In genomic region chr3:25683410-25683809, GRCh38 we compare ENCODE assay signal across 23 cellular contexts.
DNase-seq lines count a peak whose midpoint lies in the region; ATAC-seq and TF ChIP-seq lines count a peak whose summit lies in the region.
"Had no signal": no experiment of that assay in that cellular context is flagged by ENCODE, and none has a peak within 500 bp of the region (broad histone marks: within the 10 kb centered on the region; RNA-seq: fewer than 3 reads in every experiment).

No MANE protein-coding gene starts in this region.

- peaks cover 15% of the 10 kb centered on the region for H3K4me1 ChIP-seq in OCI-LY3 (ENCODE audit: low read length)
- H3K4me1 ChIP-seq: BE2C, BLaER1 had no signal

- H3K9me3 ChIP-seq in OCI-LY3 (ENCODE audit: insufficient read depth, low read length): no peaks in the 10 kb centered on the region
- H3K9me3 ChIP-seq: BE2C, BLaER1 had no signal

- H3K4me3 Mint-ChIP-seq in dendritic cell treated with granulocyte-macrophage colony-stimulating factor and Interleukin-4, amounts not matched to agents 40 ng/mL and 50 ng/mL, for 4 days: no peak overlapping the region
- H3K4me3 Mint-ChIP-seq: CD14-positive monocyte; CD4-positive, alpha-beta memory T cell; CD4-positive, CD25-positive, alpha-beta regulatory T cell; CD8-positive, alpha-beta memory T cell had no signal

- H3K27ac ChIP-seq in OCI-LY3 (ENCODE audit: low read length): peak overlapping the region; percentile 12; the same call in 1 of the 2 replicates
- H3K27ac ChIP-seq: BLaER1 had no signal

- H3K27me3 Mint-ChIP-seq in dendritic cell treated with granulocyte-macrophage colony-stimulating factor and Interleukin-4, amounts not matched to agents 40 ng/mL and 50 ng/mL, for 4 days: peaks cover 10% of the 10 kb centered on the region

- intact Hi-C loops in dendritic cell treated with granulocyte-macrophage colony-stimulating factor and Interleukin-4, amounts not matched to agents 40 ng/mL and 50 ng/mL, for 4 days (cut with micrococcal nuclease): no loop called here

- peaks cover 26% of the 10 kb centered on the region for H3K4me1 Mint-ChIP-seq in dendritic cell treated with granulocyte-macrophage colony-stimulating factor and Interleukin-4, amounts not matched to agents 40 ng/mL and 50 ng/mL, for 4 days (ENCODE audit: low read depth)
- H3K4me1 Mint-ChIP-seq: CD4-positive, CD25-positive, alpha-beta regulatory T cell; CD8-positive, alpha-beta memory T cell had no signal

- no peak for TF ChIP-seq CTCF in OCI-LY3 (IDR thresholded peaks at IDR 0.05; ENCODE audit: low read depth, low read length)

- DNase-seq in activated CD4-positive, alpha-beta T cell treated with anti-CD3 and anti-CD28 coated beads for 48 hours: no peak
- no peak for DNase-seq in GM19238 (ENCODE audit: insufficient read length, low spot score)
- DNase-seq: 8988T; ACHN; BE2C; C1 segment of cervical spinal cord; CD4-positive, alpha-beta memory T cell; CD4-positive, CD25-positive, alpha-beta regulatory T cell; CD8-positive, alpha-beta memory T cell; COR-L47; DMS 273 treated with DMSO at 0.1 percent for 48 hours; DMS153; DMS53; DMS79; DND-41; EL; GDM1 had no signal

- no peak for ATAC-seq in GM18517 (IDR thresholded peaks at IDR 0.05; ENCODE audit: unreplicated experiment)
- ATAC-seq: GM12878 had no signal

- no peaks in the 10 kb centered on the region for H3K9me3 Mint-ChIP-seq in dendritic cell treated with granulocyte-macrophage colony-stimulating factor and Interleukin-4, amounts not matched to agents 40 ng/mL and 50 ng/mL, for 4 days
- H3K9me3 Mint-ChIP-seq: CD4-positive, alpha-beta memory T cell; CD4-positive, CD25-positive, alpha-beta regulatory T cell; CD8-positive, alpha-beta memory T cell had no signal

- peak overlapping the region; percentile 22; the same call in 1 of the 2 replicates for H3K4me2 ChIP-seq in OCI-LY3 (ENCODE audit: low read length)
- H3K4me2 ChIP-seq: BLaER1 had no signal

- H3K27ac Mint-ChIP-seq in dendritic cell treated with granulocyte-macrophage colony-stimulating factor and Interleukin-4, amounts not matched to agents 40 ng/mL and 50 ng/mL, for 4 days: peak overlapping the region; percentile 21
- H3K27ac Mint-ChIP-seq: CD14-positive monocyte; CD4-positive, alpha-beta memory T cell; CD4-positive, CD25-positive, alpha-beta regulatory T cell; CD8-positive, alpha-beta memory T cell had no signal

- no peaks in the 10 kb centered on the region for H3K36me3 Mint-ChIP-seq in dendritic cell treated with granulocyte-macrophage colony-stimulating factor and Interleukin-4, amounts not matched to agents 40 ng/mL and 50 ng/mL, for 4 days (ENCODE audit: low read depth)
- H3K36me3 Mint-ChIP-seq: CD14-positive monocyte; CD4-positive, alpha-beta memory T cell; CD4-positive, CD25-positive, alpha-beta regulatory T cell had no signal

- no peak overlapping the region for H3K9ac ChIP-seq in OCI-LY3 (ENCODE audit: low read length)
- H3K9ac ChIP-seq: BLaER1 had no signal

- H3K27me3 ChIP-seq in OCI-LY3 (ENCODE audit: low read depth, low read length): peaks cover 9% of the 10 kb centered on the region
- H3K27me3 ChIP-seq: BE2C, BLaER1 had no signal

- no peaks in the 10 kb centered on the region for H3K79me2 ChIP-seq in OCI-LY3 (ENCODE audit: low read length)

- H4K20me1 ChIP-seq in OCI-LY3 (ENCODE audit: insufficient read depth, low read length): no peaks in the 10 kb centered on the region
- H4K20me1 ChIP-seq: BLaER1 had no signal

- H3K36me3 ChIP-seq in OCI-LY3 (replicated peaks; ENCODE audit: low read depth, low read length): no peaks in the 10 kb centered on the region
- H3K36me3 ChIP-seq: BE2C, BLaER1 had no signal

- H3K4me3 ChIP-seq in OCI-LY3 (ENCODE audit: low read length): no peak overlapping the region
- H3K4me3 ChIP-seq: BLaER1, GM12878 had no signal

- H2AFZ ChIP-seq in OCI-LY3 (ENCODE audit: low read depth, low read length): no peak overlapping the region
